ENCODE assay signal across 21 cellular contexts in the genomic region with DNA sequence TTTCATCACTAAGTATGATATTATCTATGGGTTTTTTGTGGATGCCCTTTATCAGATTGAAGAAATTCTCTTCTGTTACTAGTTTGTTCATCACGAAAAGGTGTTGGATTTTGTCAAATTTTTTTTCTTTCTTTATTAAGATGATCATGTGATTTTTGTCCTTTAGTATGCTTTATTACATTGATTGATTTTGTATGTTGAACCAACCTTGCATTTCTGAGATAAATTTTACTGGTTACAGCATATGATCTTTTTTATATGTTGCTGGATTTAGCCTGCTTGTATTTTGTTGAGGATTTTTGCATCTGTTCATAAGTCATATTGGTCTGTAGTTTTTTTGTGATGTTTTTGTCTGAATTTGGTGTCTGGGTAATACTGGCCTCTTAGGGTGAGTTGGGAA.
"Had no signal": no experiment of that assay in that cellular context is flagged by ENCODE, and none has a peak within 500 bp of the region (broad histone marks: within the 10 kb centered on the region; RNA-seq: fewer than 3 reads in every experiment).

No MANE protein-coding gene starts in this region.

- ATAC-seq: activated CD4-positive, alpha-beta T cell treated with anti-CD3 and anti-CD28 coated beads for 36 hours; foreskin keratinocyte; heart left ventricle; left colon; T-cell had no signal

- H3K27ac Mint-ChIP-seq: activated CD4-positive, alpha-beta T cell treated with anti-CD3 and anti-CD28 coated beads for 36 hours; neural progenitor cell; T-cell; T-helper 2 cell treated with Interferon-gamma antibody and Interleukin-4, amounts not matched to agents 5 μg/mL and 100 μg/mL, for 36 hours had no signal

- H3K27me3 Mint-ChIP-seq: activated CD4-positive, alpha-beta T cell treated with anti-CD3 and anti-CD28 coated beads for 36 hours; T-cell had no signal

- DNase-seq: activated CD4-positive, alpha-beta T cell treated with anti-CD3 and anti-CD28 coated beads for 36 hours; activated CD4-positive, CD25-positive, alpha-beta regulatory T cell; activated CD8-positive, alpha-beta memory T cell treated with anti-CD3 and anti-CD28 coated beads for 24 hours; activated naive CD4-positive, alpha-beta T cell; activated T-cell treated with anti-CD3 and anti-CD28 coated beads, Interleukin-2, amount 50 U/mL, for 1 hour; amniotic stem cell; brain microvascular endothelial cell; foreskin keratinocyte; heart left ventricle; hypothalamus; immature natural killer cell; kidney; left colon; mammary epithelial cell; occipital lobe; stimulated activated CD4-positive, alpha-beta T cell treated with anti-CD3 and anti-CD28 coated beads, Interleukin-15, amount 100 ng/mL, for 24 hours; stimulated activated CD4-positive, alpha-beta T cell treated with anti-CD3 and anti-CD28 coated beads, Interleukin-2, amount 100 ng/mL, for 24 hours; stimulated activated naive CD4-positive, alpha-beta T cell treated with Interleukin-2 at 50 U/mL for 16 hours; T-cell had no signal

- H3K4me3 Mint-ChIP-seq: activated CD4-positive, alpha-beta T cell treated with anti-CD3 and anti-CD28 coated beads for 36 hours; neural progenitor cell; T-helper 2 cell treated with Interferon-gamma antibody and Interleukin-4, amounts not matched to agents 5 μg/mL and 100 μg/mL, for 36 hours had no signal
